In genomic region chr11:102810943-102811528, GRCh38 we compare ENCODE assay signal across 10 cellular contexts. TPM values are rescaled to one million over a fixed set of nuclear protein-coding genes. Genes with fewer than 3 reads are reported as not detected.
A peak's percentile ranks its signal among the peaks of the same experiment; 100 is the strongest.
DNase-seq lines count a peak whose midpoint lies in the region; ATAC-seq, FAIRE-seq and TF ChIP-seq lines count a peak whose summit lies in the region.
"Had no signal": no experiment of that assay in that cellular context is flagged by ENCODE, and none has a peak within 500 bp of the region (broad histone marks: within the 10 kb centered on the region; RNA-seq: fewer than 3 reads in every experiment).

No MANE protein-coding gene starts in this region.

- H3K27ac ChIP-seq in A549 (no peak overlapping the region), Panc1 (ENCODE audit: low read length) (no peak overlapping the region)
- H3K27ac ChIP-seq in CD8-positive, alpha-beta T cell (ENCODE audit: low read depth, low read length): no peak overlapping the region

- peak; percentile 33 to 35; a peak in 4 of 5 replicates for TF ChIP-seq RAD21 in A549 (conservative IDR thresholded peaks at IDR 0.05 in 1 of 2, IDR thresholded peaks at IDR 0.05 in 1 of 2)

- H3K4me3 ChIP-seq in A549 (no peak overlapping the region), GM12865 (ENCODE audit: low read depth, low read length) (no peak overlapping the region), Panc1 (ENCODE audit: low read depth in 2 of 2, low read length in 2 of 2) (no peak overlapping the region), foreskin fibroblast (ENCODE audit: low read depth in 1 of 2, low read length in 2 of 2) (no peak overlapping the region)
- H3K4me3 ChIP-seq in CD8-positive, alpha-beta T cell (ENCODE audit: low read depth, low read length): no peak overlapping the region

- WGBS in A549 (ENCODE audit: missing lambda C conversion rate): 5% methylated on average over 3 of the region's 3 CpGs

- CTCF ChIA-PET in A549 (lab: Yijun Ruan, JAX) (interaction anchor here (1.0 to 2.6 kb wide), 5 partner anchors 13 to 130 kb away, joined by 3 to 9 read pairs (median 4); no protein-coding TSS in a partner anchor), Panc1 (lab: Charles Lee) (interaction anchor here (0.6 kb wide), 1 partner anchor 114 kb away, joined by 3 read pairs; no protein-coding TSS in a partner anchor)
- CTCF ChIA-PET in CD8-positive, alpha-beta T cell (lab: Charles Lee): no interaction called here

- TF ChIP-seq CTCF in A549 (IDR thresholded peaks at IDR 0.05) (peak; percentile 43; the same call in 2 of the 3 replicates), GM12865 (IDR thresholded peaks at IDR 0.05; ENCODE audit: insufficient read depth, low read depth, low read length, missing control alignments) (peak; percentile 29), Panc1 (IDR thresholded peaks at IDR 0.05) (peak; percentile 78), foreskin fibroblast (IDR thresholded peaks at IDR 0.05; ENCODE audit: low read depth, low read length) (peak; percentile 50)
- no peak for TF ChIP-seq CTCF in CD8-positive, alpha-beta T cell (IDR thresholded peaks at IDR 0.05)

- no peaks in the 10 kb centered on the region for H3K36me3 ChIP-seq in Panc1 (ENCODE audit: control insufficient read depth, insufficient read depth, low read length)
- H3K36me3 ChIP-seq in CD8-positive, alpha-beta T cell (ENCODE audit: insufficient read depth, low read length): no peaks in the 10 kb centered on the region

- H3K4me1 ChIP-seq in A549: no peaks in the 10 kb centered on the region
- H3K4me1 ChIP-seq in Panc1 (ENCODE audit: control insufficient read depth, insufficient read depth, low read length): peaks cover 5% of the 10 kb centered on the region; the same call in 1 of the 2 replicates
- H3K4me1 ChIP-seq in CD8-positive, alpha-beta T cell (ENCODE audit: insufficient read depth, low read length): no peaks in the 10 kb centered on the region

- BruUV-seq in Panc1 (replicated peaks; lab: Mats Ljungman, UMichigan): no TSS peak

- peaks cover 16% of the 10 kb centered on the region for H3K27me3 Mint-ChIP-seq in CD8-positive, alpha-beta T cell (ENCODE audit: low read depth)
- H3K27me3 Mint-ChIP-seq in stimulated activated memory B cell treated with anti-CD40 and anti-IgM and Interleukin-4, amounts not matched to agents 10 μg/mL and 1 μg/mL and 100 μg/mL, for 72 hours: peaks cover 28% of the 10 kb centered on the region

- ATAC-seq in A549 (peak; percentile 54 to 76; a peak in 3 of 6 replicates), Panc1 (peak; percentile 72), GM21723 (IDR thresholded peaks at IDR 0.05; ENCODE audit: unreplicated experiment) (no peak)
- no peak for ATAC-seq in CD8-positive, alpha-beta T cell
- no peak for ATAC-seq in stimulated activated memory B cell treated with anti-CD40 and anti-IgM and Interleukin-4, amounts not matched to agents 10 μg/mL and 1 μg/mL and 100 μg/mL, for 72 hours

- H3K9me3 Mint-ChIP-seq in CD8-positive, alpha-beta T cell: peaks cover 2% of the 10 kb centered on the region
- H3K9me3 Mint-ChIP-seq in stimulated activated memory B cell treated with anti-CD40 and anti-IgM and Interleukin-4, amounts not matched to agents 10 μg/mL and 1 μg/mL and 100 μg/mL, for 72 hours: peaks cover 9% of the 10 kb centered on the region
- H3K9me3 Mint-ChIP-seq: activated naive CD4-positive, alpha-beta T cell treated with anti-CD3 and anti-CD28 coated beads, Interleukin-2, amount 50 U/mL, for 24 hours had no signal

- H3K9me3 ChIP-seq in A549 (no peaks in the 10 kb centered on the region), Panc1 (ENCODE audit: control insufficient read depth, insufficient read depth, low read depth, low read length) (no peaks in the 10 kb centered on the region)
- no peaks in the 10 kb centered on the region for H3K9me3 ChIP-seq in CD8-positive, alpha-beta T cell (ENCODE audit: low read length)

- no peak overlapping the region for H3K4me2 ChIP-seq in A549

- no peak for TF ChIP-seq EP300 in A549 (IDR thresholded peaks at IDR 0.05)

- intact Hi-C loops in Panc1 (cut with micrococcal nuclease; ENCODE audit: unreplicated experiment): loop anchor here (5.0 kb wide), 1 partner anchor 246 kb away; no protein-coding TSS in a partner anchor
- intact Hi-C loops in CD8-positive, alpha-beta T cell (cut with DNase I, micrococcal nuclease): no loop called here

- no peaks in the 10 kb centered on the region for H3K36me3 Mint-ChIP-seq in CD8-positive, alpha-beta T cell
- no peaks in the 10 kb centered on the region for H3K36me3 Mint-ChIP-seq in stimulated activated memory B cell treated with anti-CD40 and anti-IgM and Interleukin-4, amounts not matched to agents 10 μg/mL and 1 μg/mL and 100 μg/mL, for 72 hours
- H3K36me3 Mint-ChIP-seq: activated naive CD4-positive, alpha-beta T cell treated with anti-CD3 and anti-CD28 coated beads, Interleukin-2, amount 50 U/mL, for 24 hours had no signal

- in situ Hi-C loops in Panc1 (cut with HindIII; ENCODE audit: low pct_unique_long_range_greater_than_20kb, low sequenced_read_pairs): no loop called here

- H3K4me3 Mint-ChIP-seq in CD8-positive, alpha-beta T cell: no peak overlapping the region
- no peak overlapping the region for H3K4me3 Mint-ChIP-seq in stimulated activated memory B cell treated with anti-CD40 and anti-IgM and Interleukin-4, amounts not matched to agents 10 μg/mL and 1 μg/mL and 100 μg/mL, for 72 hours
- H3K4me3 Mint-ChIP-seq: activated naive CD4-positive, alpha-beta T cell treated with anti-CD3 and anti-CD28 coated beads, Interleukin-2, amount 50 U/mL, for 24 hours had no signal

- H3K27ac Mint-ChIP-seq in CD8-positive, alpha-beta T cell: no peak overlapping the region
- no peak overlapping the region for H3K27ac Mint-ChIP-seq in stimulated activated memory B cell treated with anti-CD40 and anti-IgM and Interleukin-4, amounts not matched to agents 10 μg/mL and 1 μg/mL and 100 μg/mL, for 72 hours
- H3K27ac Mint-ChIP-seq: activated naive CD4-positive, alpha-beta T cell treated with anti-CD3 and anti-CD28 coated beads, Interleukin-2, amount 50 U/mL, for 24 hours had no signal

- TF ChIP-seq POLR2A in A549 (IDR thresholded peaks at IDR 0.05; ENCODE audit: low read length): no peak

- DNase-seq in A549 (ENCODE audit: low read depth in 1 of 2, low spot score in 1 of 2) (peak; percentile 6 to 12), GM12865 (ENCODE audit: low read depth) (no peak), Panc1 (ENCODE audit: low read depth, low spot score) (no peak), foreskin fibroblast (peak in 1 of 2 donors; percentile 68), NCI-H146 (lab: John Stamatoyannopoulos, UW) (no peak)
- no peak for DNase-seq in CD8-positive, alpha-beta T cell

- H3K27me3 ChIP-seq in Panc1 (ENCODE audit: control insufficient read depth, insufficient read depth, low read length): peaks cover 10% of the 10 kb centered on the region
- no peaks in the 10 kb centered on the region for H3K27me3 ChIP-seq in CD8-positive, alpha-beta T cell (ENCODE audit: insufficient read depth, low read length)

- FAIRE-seq in A549 (lab: Jason Lieb, UNC): no peak

- no peaks in the 10 kb centered on the region for H3K4me1 Mint-ChIP-seq in CD8-positive, alpha-beta T cell (ENCODE audit: low read depth)
- H3K4me1 Mint-ChIP-seq in stimulated activated memory B cell treated with anti-CD40 and anti-IgM and Interleukin-4, amounts not matched to agents 10 μg/mL and 1 μg/mL and 100 μg/mL, for 72 hours: no peaks in the 10 kb centered on the region
- H3K4me1 Mint-ChIP-seq: activated naive CD4-positive, alpha-beta T cell treated with anti-CD3 and anti-CD28 coated beads, Interleukin-2, amount 50 U/mL, for 24 hours had no signal

- POLR2A ChIA-PET in A549 (lab: Yijun Ruan, JAX) (no interaction called here), Panc1 (lab: Charles Lee) (no interaction called here)
- POLR2A ChIA-PET in CD8-positive, alpha-beta T cell (lab: Charles Lee): no interaction called here

TF ChIP-seq in A549, 52 proteins besides CTCF, POLR2A, EP300 and RAD21:
- TF ChIP-seq FOXS1 (CRISPR knock-in tag; IDR thresholded peaks at IDR 0.05) (no peak), SREBF2 (IDR thresholded peaks at IDR 0.05) (no peak), NR3C1 (IDR thresholded peaks at IDR 0.05) (no peak), SMC3 (IDR thresholded peaks at IDR 0.05) (peak; percentile 42; the same call in 1 of the 3 replicates)

RNA-seq across cellular contexts. Expression of gene MMP1, which starts 13.1 kb away (rescaled TPM):
- polyA plus RNA-seq in A549 (2011; rRNA removed): 0.12 and 0.42 TPM in 2 replicates
- not detected in 2 replicates for polyA plus RNA-seq in A549 (2012; cell fraction: cytosol; rRNA removed)
- polyA plus RNA-seq in A549 (2012; cell fraction: nucleus; rRNA removed): not detected in 2 replicates
- 0.06 TPM in 1 of 3 replicates, not detected in the others for polyA plus RNA-seq in A549 (2017; fragmentation: RNase III; extraction: RNeasy Plus Mini Kit Qiagen cat#74134 plus additional on column Dnase treatment)
- polyA minus RNA-seq in A549 (2011; rRNA and poly(A)+ RNA removed): 0.17 TPM in 1 of 2 replicates, not detected in the other
- 0.15 TPM for total RNA-seq in Panc1 (2021; ENCODE audit: unreplicated experiment)
- not detected for polyA plus RNA-seq in Panc1 (2012; ENCODE audit: insufficient read length)
- not detected for total RNA-seq in CD8-positive, alpha-beta T cell
- total RNA-seq: temporal lobe had no signal

RNA-seq across cellular contexts. Expression of gene MMP10, which starts 30.6 kb away (rescaled TPM):
- polyA plus RNA-seq in A549 (2011; rRNA removed): 1.5 and 2.0 TPM in 2 replicates
- 0.03 and 0.04 TPM in 2 replicates for polyA plus RNA-seq in A549 (2012; cell fraction: cytosol; rRNA removed)
- 0.05 TPM in 2 replicates for polyA plus RNA-seq in A549 (2012; cell fraction: nucleus; rRNA removed)
- polyA plus RNA-seq in A549 (2017; fragmentation: RNase III; extraction: RNeasy Plus Mini Kit Qiagen cat#74134 plus additional on column Dnase treatment): 0.13 to 0.17 TPM (median 0.13 TPM) in 3 replicates
- polyA minus RNA-seq in A549 (2011; rRNA and poly(A)+ RNA removed): 0.44 and 0.95 TPM in 2 replicates
- total RNA-seq in Panc1 (2021; ENCODE audit: unreplicated experiment): not detected
- not detected for polyA plus RNA-seq in Panc1 (2012; ENCODE audit: insufficient read length)
- total RNA-seq in CD8-positive, alpha-beta T cell: not detected
- total RNA-seq: temporal lobe had no signal

RNA-seq across cellular contexts. Expression of gene MMP3, which starts 32.4 kb away (rescaled TPM):
- 0.04 TPM in 1 of 2 replicates, not detected in the other for polyA plus RNA-seq in A549 (2011; rRNA removed)
- polyA plus RNA-seq in A549 (2012; cell fraction: cytosol; rRNA removed): not detected in 2 replicates
- not detected in 2 replicates for polyA plus RNA-seq in A549 (2012; cell fraction: nucleus; rRNA removed)
- polyA plus RNA-seq in A549 (2017; fragmentation: RNase III; extraction: RNeasy Plus Mini Kit Qiagen cat#74134 plus additional on column Dnase treatment): not detected in 3 replicates
- polyA minus RNA-seq in A549 (2011; rRNA and poly(A)+ RNA removed): not detected in 2 replicates
- not detected for total RNA-seq in Panc1 (2021; ENCODE audit: unreplicated experiment)
- polyA plus RNA-seq in Panc1 (2012; ENCODE audit: insufficient read length): not detected
- total RNA-seq in CD8-positive, alpha-beta T cell: not detected
- total RNA-seq: temporal lobe had no signal

Comparison
In these comparisons a context has a peak if more than half of its experiments do, and no peak if none do; other contexts are left out.
1. ATAC-seq: peak in A549 (2 of 2) and Panc1 (single experiment); none in GM21723 (single experiment), CD8-positive, alpha-beta T cell (single experiment) and stimulated activated memory B cell treated with anti-CD40 and anti-IgM and Interleukin-4, amounts not matched to agents 10 μg/mL and 1 μg/mL and 100 μg/mL, for 72 hours (single experiment).
2. DNase-seq: peak in A549 (2 of 2); none in GM12865 (single experiment), Panc1 (single experiment), NCI-H146 (single experiment) and CD8-positive, alpha-beta T cell (0 of 7).